14 cellular contexts compared by ENCODE assay signal in the genomic region with DNA sequence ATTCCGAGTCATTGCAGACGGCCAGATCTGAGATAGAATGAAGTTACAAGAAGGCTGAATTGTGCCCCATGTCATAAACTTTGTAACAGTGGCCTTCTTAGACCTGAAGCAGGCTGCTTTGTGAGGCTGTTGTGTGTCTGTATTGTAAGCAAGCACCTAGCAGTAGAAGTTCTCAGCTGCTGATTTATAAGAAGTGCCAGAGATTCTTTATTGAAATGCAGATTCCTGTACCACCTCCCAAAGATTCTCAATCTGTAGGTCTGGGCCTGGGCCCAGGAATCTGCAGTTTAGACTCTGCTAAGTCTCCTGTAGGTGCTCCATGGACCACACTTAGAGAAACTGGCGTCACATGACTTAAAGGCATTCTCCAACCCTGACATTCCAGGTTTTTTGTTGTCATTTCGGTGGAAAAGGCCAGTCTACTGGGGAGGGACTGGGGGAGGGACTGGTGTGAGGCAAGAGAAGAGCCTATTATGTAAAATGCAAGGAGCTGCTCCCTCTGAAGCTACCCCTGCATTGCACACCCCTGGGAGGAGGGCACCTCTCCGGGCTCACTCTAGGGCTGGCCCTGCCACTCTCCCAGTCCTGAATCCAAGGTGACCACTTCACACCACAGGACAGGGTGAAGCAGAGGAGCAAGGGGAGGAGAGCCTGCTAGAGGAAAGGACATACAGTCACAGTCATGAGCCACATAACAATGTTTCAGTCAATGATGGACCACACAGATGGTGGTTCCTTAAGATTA. TPM values are rescaled to one million over a fixed set of nuclear protein-coding genes. Genes with fewer than 3 reads are reported as not detected.
DNase-seq lines count a peak whose midpoint lies in the region; ATAC-seq and TF ChIP-seq lines count a peak whose summit lies in the region.
"Had no signal": no experiment of that assay in that cellular context is flagged by ENCODE, and none has a peak within 500 bp of the region (broad histone marks: within the 10 kb centered on the region; RNA-seq: fewer than 3 reads in every experiment).

No MANE protein-coding gene starts in this region.

- peak overlapping the region; percentile 43 for H3K4me2 ChIP-seq in skeletal muscle satellite cell (ENCODE audit: low read length)

- in situ Hi-C loops in brain microvascular endothelial cell (cut with HindIII; ENCODE audit: low pct_ligation_motif_present, low sequenced_read_pairs): no loop called here

- no peak overlapping the region for H3K9ac ChIP-seq in HUES6 (ENCODE audit: low read length)
- H3K9ac ChIP-seq in skeletal muscle satellite cell (ENCODE audit: low read depth, low read length): no peak overlapping the region

- H3K36me3 Mint-ChIP-seq in activated CD8-positive, alpha-beta T cell treated with anti-CD3 and anti-CD28 coated beads for 36 hours (ENCODE audit: low read depth): no peaks in the 10 kb centered on the region
- H3K36me3 Mint-ChIP-seq: brain; CD8-positive, alpha-beta memory T cell; naive B cell had no signal

- H3K27ac ChIP-seq in HUES6 (ENCODE audit: low read depth, low read length) (no peak overlapping the region), brain microvascular endothelial cell (no peak overlapping the region)
- H3K27ac ChIP-seq: skin epidermis had no signal

- CTCF ChIA-PET in activated CD8-positive, alpha-beta T cell treated with anti-CD3 and anti-CD28 coated beads for 36 hours (lab: Charles Lee): interaction anchor here (0.8 to 7.6 kb wide), 18 partner anchors 9 to 286 kb away, joined by 3 to 54 read pairs (median 4); no protein-coding TSS in a partner anchor

- H3K4me3 ChIP-seq in HUES6 (ENCODE audit: low read depth, low read length) (peak overlapping the region; percentile 19; the same call in 1 of the 2 replicates), skeletal muscle satellite cell (ENCODE audit: low read length) (no peak overlapping the region), brain microvascular endothelial cell (ENCODE audit: low read depth, low read length) (no peak overlapping the region)

- H3K9me3 Mint-ChIP-seq in activated CD8-positive, alpha-beta T cell treated with anti-CD3 and anti-CD28 coated beads for 36 hours: no peaks in the 10 kb centered on the region
- H3K9me3 Mint-ChIP-seq: brain; CD8-positive, alpha-beta memory T cell; naive B cell had no signal

- H3K27me3 ChIP-seq in HUES6 (ENCODE audit: control insufficient read depth, insufficient read depth, low read length) (no peaks in the 10 kb centered on the region), skeletal muscle satellite cell (ENCODE audit: control insufficient read depth, insufficient read depth, low read length) (peaks cover 35% of the 10 kb centered on the region), brain microvascular endothelial cell (replicated peaks) (no peaks in the 10 kb centered on the region)

- intact Hi-C loops in activated CD8-positive, alpha-beta T cell treated with anti-CD3 and anti-CD28 coated beads for 36 hours (cut with micrococcal nuclease): no loop called here

- peak overlapping the region; percentile 60 for H3K4me3 Mint-ChIP-seq in activated CD8-positive, alpha-beta T cell treated with anti-CD3 and anti-CD28 coated beads for 36 hours

- H3K4me1 ChIP-seq in HUES6 (ENCODE audit: control insufficient read depth, insufficient read depth, low read length) (peaks cover 4% of the 10 kb centered on the region; the same call in 1 of the 2 replicates), skeletal muscle satellite cell (ENCODE audit: control insufficient read depth, insufficient read depth, low read length) (no peaks in the 10 kb centered on the region)

- no peak for ATAC-seq in activated CD8-positive, alpha-beta T cell treated with anti-CD3 and anti-CD28 coated beads for 36 hours
- peak; percentile 52 for ATAC-seq in left lobe of liver
- no peak for ATAC-seq in HG03378 (IDR thresholded peaks at IDR 0.05; ENCODE audit: unreplicated experiment)

- no peaks in the 10 kb centered on the region for H3K36me3 ChIP-seq in HUES6 (ENCODE audit: control insufficient read depth, insufficient read depth, low read length)
- H3K36me3 ChIP-seq in skeletal muscle satellite cell (ENCODE audit: insufficient read depth, low read length): no peaks in the 10 kb centered on the region
- no peaks in the 10 kb centered on the region for H3K36me3 ChIP-seq in brain microvascular endothelial cell (replicated peaks)

- peaks cover 4% of the 10 kb centered on the region for H3K27me3 Mint-ChIP-seq in activated CD8-positive, alpha-beta T cell treated with anti-CD3 and anti-CD28 coated beads for 36 hours

- DNase-seq in activated CD8-positive, alpha-beta T cell treated with anti-CD3 and anti-CD28 coated beads for 36 hours: no peak
- no peak for DNase-seq in left lobe of liver (ENCODE audit: low spot score)
- DNase-seq in brain microvascular endothelial cell: no peak
- no peak for DNase-seq in stimulated activated CD4-positive, alpha-beta T cell treated with anti-CD3 and anti-CD28 coated beads, Interleukin-1b, Interleukin-23, amount 100 ng/mL, for 48 hours
- DNase-seq: NCI-H1105 had no signal

- TF ChIP-seq CTCF in activated CD8-positive, alpha-beta T cell treated with anti-CD3 and anti-CD28 coated beads for 36 hours (IDR thresholded peaks at IDR 0.05): no peak
- no peak for TF ChIP-seq CTCF in brain microvascular endothelial cell (IDR thresholded peaks at IDR 0.05; ENCODE audit: low read depth, low read length, missing control alignments)

- POLR2A ChIA-PET in activated CD8-positive, alpha-beta T cell treated with anti-CD3 and anti-CD28 coated beads for 36 hours (lab: Charles Lee): interaction anchor here (0.6 kb wide), 1 partner anchor 239 kb away, joined by 4 read pairs; no protein-coding TSS in a partner anchor

- H3K9me3 ChIP-seq in HUES6 (ENCODE audit: control insufficient read depth, insufficient read depth, low read depth, low read length) (peaks cover 8% of the 10 kb centered on the region), skeletal muscle satellite cell (replicated peaks; ENCODE audit: low read length) (no peaks in the 10 kb centered on the region)

- H3K27ac Mint-ChIP-seq in activated CD8-positive, alpha-beta T cell treated with anti-CD3 and anti-CD28 coated beads for 36 hours: no peak overlapping the region
- H3K27ac Mint-ChIP-seq: brain had no signal

- H3K4me1 Mint-ChIP-seq in activated CD8-positive, alpha-beta T cell treated with anti-CD3 and anti-CD28 coated beads for 36 hours (ENCODE audit: low read depth): peaks cover 12% of the 10 kb centered on the region

RNA-seq across cellular contexts. Expression of gene TMEM272, which starts 0.8 kb away (rescaled TPM):
- total RNA-seq in activated CD8-positive, alpha-beta T cell treated with anti-CD3 and anti-CD28 coated beads for 36 hours: under 1 TPM; 0.18 to 0.32 TPM
- 0.48 TPM for total RNA-seq in left lobe of liver
- total RNA-seq in skeletal muscle satellite cell (2012; rRNA removed): not detected in 2 replicates
- total RNA-seq: NCI-H460, RPMI7951 had no signal

RNA-seq across cellular contexts. Expression of gene CCDC70, which starts 16.0 kb away (rescaled TPM):
- under 1 TPM; 0.45 to 0.72 TPM for total RNA-seq in activated CD8-positive, alpha-beta T cell treated with anti-CD3 and anti-CD28 coated beads for 36 hours
- total RNA-seq in left lobe of liver: not detected
- not detected in 2 replicates for total RNA-seq in skeletal muscle satellite cell (2012; rRNA removed)
- total RNA-seq: CD8-positive, alpha-beta memory T cell; NCI-H460; RPMI7951 had no signal

RNA-seq across cellular contexts. Expression of gene DHRS12, which starts 41.8 kb away (rescaled TPM):
- total RNA-seq in activated CD8-positive, alpha-beta T cell treated with anti-CD3 and anti-CD28 coated beads for 36 hours: 1 to 10 TPM; 6.6 to 6.7 TPM
- 14.8 TPM for total RNA-seq in left lobe of liver
- total RNA-seq in skeletal muscle satellite cell (2012; rRNA removed): 2.5 and 2.8 TPM in 2 replicates
